In the genomic region with DNA sequence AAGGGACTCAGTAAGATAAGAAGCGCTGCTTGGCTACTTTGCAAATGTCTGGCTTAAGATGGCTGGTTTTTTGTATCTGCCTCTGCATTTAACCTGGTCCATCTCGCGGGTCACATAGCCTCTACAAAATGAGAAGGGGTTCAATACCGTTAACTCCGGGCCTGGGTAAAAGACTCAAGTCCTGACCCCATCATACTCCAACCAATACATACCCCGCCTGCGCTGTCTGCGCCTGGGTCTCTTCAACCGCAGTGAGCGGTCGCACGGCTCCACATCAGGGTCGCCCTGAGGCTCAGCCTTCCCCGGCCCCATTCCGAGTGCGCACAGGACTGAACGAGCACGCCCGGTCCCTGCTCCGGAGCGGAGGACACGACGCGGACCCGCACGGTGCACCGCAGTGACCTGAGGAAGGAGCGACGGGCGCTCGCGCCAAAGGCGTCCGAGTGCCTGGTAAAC, we compare ENCODE assay signal across 9 cellular contexts. TPM values are rescaled to one million over a fixed set of nuclear protein-coding genes. Genes with fewer than 3 reads are reported as not detected.
DNase-seq lines count a peak whose midpoint lies in the region; ATAC-seq, FAIRE-seq and TF ChIP-seq lines count a peak whose summit lies in the region.
"Had no signal": no experiment of that assay in that cellular context is flagged by ENCODE, and none has a peak within 500 bp of the region (broad histone marks: within the 10 kb centered on the region; RNA-seq: fewer than 3 reads in every experiment).

No MANE protein-coding gene starts in this region.

- peaks cover 5 to 21% of the 10 kb centered on the region in 2 experiments for H3K36me3 ChIP-seq in mesenchymal stem cell (ENCODE audit: control insufficient read depth in 1 of 2, insufficient read depth in 2 of 2, low read depth in 1 of 2, low read length in 2 of 2)

- peaks cover 1% of the 10 kb centered on the region for H3K79me1 ChIP-seq in mesenchymal stem cell (replicated peaks; ENCODE audit: low read length, poor library complexity, severe bottlenecking)

- peak; percentile 43; the same call in 1 of the 2 replicates for TF ChIP-seq POLR2A in A549 (IDR thresholded peaks at IDR 0.05; ENCODE audit: low read length)

- DNase-seq in A549 (ENCODE audit: low read depth in 1 of 2, low spot score in 1 of 2) (no peak), amniotic epithelial cell (ENCODE audit: low read depth) (peak; percentile 13), mesenchymal stem cell (no peak), NCI-H524 (lab: John Stamatoyannopoulos, UW) (no peak), DMS153 treated with DMSO at 0.1 percent for 48 hours (lab: John Stamatoyannopoulos, UW; ENCODE audit: unreplicated experiment) (no peak), left colon (no peak)

- H4K91ac ChIP-seq in mesenchymal stem cell (ENCODE audit: low read length) = no peak overlapping the region

- peak overlapping the region; percentile 95 to 99 for H3K27ac ChIP-seq in A549
- peak overlapping the region; percentile 53 for H3K27ac ChIP-seq in mesenchymal stem cell (ENCODE audit: low read length, poor library complexity, severe bottlenecking)

- no peak overlapping the region for H2BK15ac ChIP-seq in mesenchymal stem cell (ENCODE audit: low read depth, poor library complexity, severe bottlenecking)

- TF ChIP-seq CTCF in A549 (IDR thresholded peaks at IDR 0.05) = no peak

- H3K9ac ChIP-seq in mesenchymal stem cell (ENCODE audit: low read length) = peak overlapping the region; percentile 95

- peak overlapping the region; percentile 19 to 75 for H3K4ac ChIP-seq in mesenchymal stem cell (ENCODE audit: low read depth in 1 of 2, low read length in 2 of 2)

- intact Hi-C loops in left colon (cut with DNase I, micrococcal nuclease) = no loop called here

- H3K4me2 ChIP-seq in A549 = peak overlapping the region; percentile 71
- peak overlapping the region; percentile 86 for H3K4me2 ChIP-seq in mesenchymal stem cell (ENCODE audit: low read length, poor library complexity, severe bottlenecking)

- peak; percentile 63 to 72; a peak in 5 of 6 replicates for ATAC-seq in A549
- peak; percentile 25 for ATAC-seq in HG02981 (IDR thresholded peaks at IDR 0.05; ENCODE audit: unreplicated experiment)
- no peak for ATAC-seq in GM18861 (IDR thresholded peaks at IDR 0.05; ENCODE audit: unreplicated experiment)
- ATAC-seq in left colon = no peak

- peak overlapping the region in 1 of 2 experiments; percentile 6 for H3K14ac ChIP-seq in mesenchymal stem cell (ENCODE audit: low read length in 2 of 2)

- no peak for TF ChIP-seq EP300 in A549 (IDR thresholded peaks at IDR 0.05)

- H3K23ac ChIP-seq in mesenchymal stem cell (ENCODE audit: low read length in 2 of 2) = peak overlapping the region in 1 of 2 experiments; percentile 1

- CTCF ChIA-PET in A549 (lab: Yijun Ruan, JAX) = interaction anchor here (1.0 to 4.2 kb wide), 5 partner anchors 10 to 31 kb away, joined by 5 to 22 read pairs (median 8); a partner anchor contains a TSS

- POLR2A ChIA-PET in A549 (lab: Yijun Ruan, JAX) = interaction anchor here (1.0 to 5.8 kb wide), 9 partner anchors 9 to 82 kb away, joined by 3 to 107 read pairs (median 7); a partner anchor contains a TSS

- peak overlapping the region; percentile 80 for H2AFZ ChIP-seq in mesenchymal stem cell (ENCODE audit: low read depth, low read length)

- H2BK120ac ChIP-seq in mesenchymal stem cell (ENCODE audit: low read depth, low read length) = no peak overlapping the region

- peaks cover 30% of the 10 kb centered on the region for H3K9me3 ChIP-seq in A549
- H3K9me3 ChIP-seq in mesenchymal stem cell (ENCODE audit: control insufficient read depth, low read length) = peaks cover 9% of the 10 kb centered on the region

- peaks cover 7% of the 10 kb centered on the region; the same call in 2 of the 3 replicates for H3K4me1 ChIP-seq in A549
- peaks cover 5% of the 10 kb centered on the region for H3K4me1 ChIP-seq in mesenchymal stem cell (ENCODE audit: control insufficient read depth, insufficient read depth, low read depth, low read length)

- H3K18ac ChIP-seq in mesenchymal stem cell (ENCODE audit: low read depth in 1 of 2, low read length in 2 of 2) = peak overlapping the region in 1 of 2 experiments; percentile 76

- no peak for TF ChIP-seq RAD21 in A549 (conservative IDR thresholded peaks at IDR 0.05 in 1 of 2, IDR thresholded peaks at IDR 0.05 in 1 of 2)

- H2BK5ac ChIP-seq in mesenchymal stem cell (ENCODE audit: low read depth, low read length, poor library complexity, severe bottlenecking) = no peak overlapping the region

- H2BK12ac ChIP-seq in mesenchymal stem cell (ENCODE audit: low read length in 2 of 2) = peak overlapping the region in 1 of 2 experiments; percentile 17

- WGBS in A549 (ENCODE audit: missing lambda C conversion rate) = 0% methylated on average over 14 of the region's 34 CpGs
- 2% methylated on average over 34 of the region's 34 CpGs for WGBS in mesenchymal stem cell

- no peak overlapping the region for H2AK5ac ChIP-seq in mesenchymal stem cell (ENCODE audit: low read length, severe bottlenecking)

- no peaks in the 10 kb centered on the region for H3K27me3 ChIP-seq in mesenchymal stem cell (ENCODE audit: control insufficient read depth in 1 of 2, insufficient read depth in 1 of 2, low read length in 2 of 2)

- no peak for FAIRE-seq in A549 (lab: Jason Lieb, UNC)
- FAIRE-seq: islet of Langerhans had no signal

- H3K4me3 ChIP-seq in A549 = peak overlapping the region; percentile 89
- H3K4me3 ChIP-seq in mesenchymal stem cell (ENCODE audit: insufficient read depth in 1 of 2, low read depth in 1 of 2, low read length in 2 of 2) = peak overlapping the region; percentile 76 to 89

- H4K8ac ChIP-seq in mesenchymal stem cell (ENCODE audit: low read length) = no peak overlapping the region

TF ChIP-seq in A549, 52 proteins besides CTCF, POLR2A, EP300 and RAD21 (continues in another document):
- TF ChIP-seq, protein P1, sequence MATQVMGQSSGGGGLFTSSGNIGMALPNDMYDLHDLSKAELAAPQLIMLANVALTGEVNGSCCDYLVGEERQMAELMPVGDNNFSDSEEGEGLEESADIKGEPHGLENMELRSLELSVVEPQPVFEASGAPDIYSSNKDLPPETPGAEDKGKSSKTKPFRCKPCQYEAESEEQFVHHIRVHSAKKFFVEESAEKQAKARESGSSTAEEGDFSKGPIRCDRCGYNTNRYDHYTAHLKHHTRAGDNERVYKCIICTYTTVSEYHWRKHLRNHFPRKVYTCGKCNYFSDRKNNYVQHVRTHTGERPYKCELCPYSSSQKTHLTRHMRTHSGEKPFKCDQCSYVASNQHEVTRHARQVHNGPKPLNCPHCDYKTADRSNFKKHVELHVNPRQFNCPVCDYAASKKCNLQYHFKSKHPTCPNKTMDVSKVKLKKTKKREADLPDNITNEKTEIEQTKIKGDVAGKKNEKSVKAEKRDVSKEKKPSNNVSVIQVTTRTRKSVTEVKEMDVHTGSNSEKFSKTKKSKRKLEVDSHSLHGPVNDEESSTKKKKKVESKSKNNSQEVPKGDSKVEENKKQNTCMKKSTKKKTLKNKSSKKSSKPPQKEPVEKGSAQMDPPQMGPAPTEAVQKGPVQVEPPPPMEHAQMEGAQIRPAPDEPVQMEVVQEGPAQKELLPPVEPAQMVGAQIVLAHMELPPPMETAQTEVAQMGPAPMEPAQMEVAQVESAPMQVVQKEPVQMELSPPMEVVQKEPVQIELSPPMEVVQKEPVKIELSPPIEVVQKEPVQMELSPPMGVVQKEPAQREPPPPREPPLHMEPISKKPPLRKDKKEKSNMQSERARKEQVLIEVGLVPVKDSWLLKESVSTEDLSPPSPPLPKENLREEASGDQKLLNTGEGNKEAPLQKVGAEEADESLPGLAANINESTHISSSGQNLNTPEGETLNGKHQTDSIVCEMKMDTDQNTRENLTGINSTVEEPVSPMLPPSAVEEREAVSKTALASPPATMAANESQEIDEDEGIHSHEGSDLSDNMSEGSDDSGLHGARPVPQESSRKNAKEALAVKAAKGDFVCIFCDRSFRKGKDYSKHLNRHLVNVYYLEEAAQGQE (IDR thresholded peaks at IDR 0.05) = no peak
- TF ChIP-seq HEYL (CRISPR knock-in tag; IDR thresholded peaks at IDR 0.05) = no peak
- TF ChIP-seq CBX2 (IDR thresholded peaks at IDR 0.05; ENCODE audit: borderline replicate concordance, low read depth) = no peak
- no peak for TF ChIP-seq CBX8 (IDR thresholded peaks at IDR 0.05)
- TF ChIP-seq ESRRA (IDR thresholded peaks at IDR 0.05; ENCODE audit: borderline replicate concordance, low read length) = no peak
- no peak for TF ChIP-seq GATA3 (IDR thresholded peaks at IDR 0.05; ENCODE audit: borderline replicate concordance)

RNA-seq across cellular contexts. Expression of a gene that starts 0.6 kb away (rescaled TPM):
- polyA plus RNA-seq in A549 (2011; rRNA removed) (700 and 1,019 TPM in 2 replicates), A549 (2017; fragmentation: RNase III; extraction: RNeasy Plus Mini Kit Qiagen cat#74134 plus additional on column Dnase treatment) (1,427 to 1,758 TPM (median 1,714 TPM) in 3 replicates)
- 466 and 603 TPM in 2 replicates for polyA plus RNA-seq in A549 (2012; cell fraction: cytosol; rRNA removed)
- 838 and 1,173 TPM in 2 replicates for polyA plus RNA-seq in A549 (2012; cell fraction: nucleus; rRNA removed)
- polyA minus RNA-seq in A549 (2011; rRNA and poly(A)+ RNA removed) = 897 and 1,005 TPM in 2 replicates
- polyA plus RNA-seq in mesenchymal stem cell (2013, experiment 1 of 2) = 164 TPM
- 159 TPM for polyA plus RNA-seq in mesenchymal stem cell (2013, experiment 2 of 2)
- total RNA-seq in left colon = 100 to 1,000 TPM in 1 of 2 donors, 10 to 100 TPM in 1; 68.0 to 105 TPM

RNA-seq across cellular contexts. Expression of a gene that starts 31.9 kb away (rescaled TPM):
- 19.7 and 25.7 TPM in 2 replicates for polyA plus RNA-seq in A549 (2011; rRNA removed)
- 15.7 and 17.7 TPM in 2 replicates for polyA plus RNA-seq in A549 (2012; cell fraction: cytosol; rRNA removed)
- 7.2 and 9.6 TPM in 2 replicates for polyA plus RNA-seq in A549 (2012; cell fraction: nucleus; rRNA removed)
- 27.0 to 28.7 TPM (median 27.3 TPM) in 3 replicates for polyA plus RNA-seq in A549 (2017; fragmentation: RNase III; extraction: RNeasy Plus Mini Kit Qiagen cat#74134 plus additional on column Dnase treatment)
- polyA minus RNA-seq in A549 (2011; rRNA and poly(A)+ RNA removed) = 3.1 and 4.8 TPM in 2 replicates
- polyA plus RNA-seq in mesenchymal stem cell (2013, experiment 1 of 2) = 12.6 TPM
- 12.3 TPM for polyA plus RNA-seq in mesenchymal stem cell (2013, experiment 2 of 2)
- total RNA-seq in left colon = 10 to 100 TPM; 11.8 to 11.9 TPM

RNA-seq across cellular contexts. Expression of a gene that starts 51.5 kb away (rescaled TPM):
- polyA plus RNA-seq in A549 (2011; rRNA removed) = 0.11 and 0.30 TPM in 2 replicates
- polyA plus RNA-seq in A549 (2012; cell fraction: cytosol; rRNA removed) = 0.12 and 0.21 TPM in 2 replicates
- 0.35 and 0.45 TPM in 2 replicates for polyA plus RNA-seq in A549 (2012; cell fraction: nucleus; rRNA removed)
- 0.08 to 0.20 TPM (median 0.10 TPM) in 3 replicates for polyA plus RNA-seq in A549 (2017; fragmentation: RNase III; extraction: RNeasy Plus Mini Kit Qiagen cat#74134 plus additional on column Dnase treatment)
- polyA minus RNA-seq in A549 (2011; rRNA and poly(A)+ RNA removed) = 0.24 TPM in 1 of 2 replicates, not detected in the other
- polyA plus RNA-seq in mesenchymal stem cell (2013, experiment 1 of 2) = 0.07 TPM
- polyA plus RNA-seq in mesenchymal stem cell (2013, experiment 2 of 2) = 0.23 TPM
- total RNA-seq in left colon = under 1 TPM; 0.34 to 0.52 TPM

Comparison
In these comparisons a context has a peak if more than half of its experiments do, and no peak if none do; other contexts are left out.
1. ATAC-seq: peak in A549 (2 of 2) and HG02981 (single experiment); none in GM18861 (single experiment) and left colon (single experiment).